In the genomic region with DNA sequence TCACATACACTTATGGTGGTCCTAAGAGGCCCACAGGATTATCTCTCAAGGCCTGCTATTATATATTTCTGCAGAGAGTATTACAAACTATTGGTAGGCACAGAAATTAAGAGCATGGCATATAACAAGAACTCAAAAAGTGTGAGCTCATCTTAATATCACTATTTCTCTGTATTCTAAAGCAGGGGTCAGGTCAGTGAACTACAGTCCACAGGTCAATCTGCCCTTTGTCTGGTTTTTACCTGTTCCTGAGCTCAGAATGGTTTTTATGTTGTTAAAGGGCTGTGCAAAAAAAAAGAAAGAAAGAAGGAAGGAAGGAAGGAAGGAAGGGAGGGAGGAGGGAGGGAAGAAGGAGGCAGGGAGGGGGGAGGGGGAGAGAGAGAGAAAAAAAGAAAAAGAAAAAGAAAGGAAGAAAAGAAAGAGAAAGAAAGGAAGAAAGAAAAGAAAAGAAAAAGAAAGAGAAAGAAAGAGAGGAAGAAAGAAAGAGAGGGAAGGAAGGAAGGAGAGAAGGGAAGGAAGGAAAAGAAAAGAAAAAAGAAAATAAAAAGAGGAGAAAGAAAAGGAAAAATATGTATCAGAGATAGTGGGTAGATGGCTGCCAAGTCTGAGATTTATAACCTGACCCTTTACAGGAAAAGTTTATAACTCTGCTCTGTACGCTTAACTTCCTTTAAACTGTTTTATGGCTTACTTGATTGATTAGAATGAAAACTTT, we compare ENCODE assay signal across 27 cellular contexts. TPM values are rescaled to one million over a fixed set of nuclear protein-coding genes. Genes with fewer than 3 reads are reported as not detected.
A peak's percentile ranks its signal among the peaks of the same experiment; 100 is the strongest.
DNase-seq lines count a peak whose midpoint lies in the region; ATAC-seq, FAIRE-seq and TF ChIP-seq lines count a peak whose summit lies in the region.
"Had no signal": no experiment of that assay in that cellular context is flagged by ENCODE, and none has a peak within 500 bp of the region (broad histone marks: within the 10 kb centered on the region; RNA-seq: fewer than 3 reads in every experiment).

No MANE protein-coding gene starts in this region.

- no peak for FAIRE-seq in pancreas (lab: Jason Lieb, UNC)
- FAIRE-seq: GM18507, HTR-8/SVneo had no signal

- intact Hi-C loops in activated CD8-positive, alpha-beta T cell treated with anti-CD3 and anti-CD28 coated beads for 36 hours (cut with micrococcal nuclease): no loop called here
- intact Hi-C loops in pancreas (cut with DNase I) (no loop called here), ascending aorta (cut with DNase I) (no loop called here)

- TF ChIP-seq CTCF in activated CD8-positive, alpha-beta T cell treated with anti-CD3 and anti-CD28 coated beads for 36 hours (IDR thresholded peaks at IDR 0.05): peak; percentile 23
- TF ChIP-seq CTCF in VCaP (conservative IDR thresholded peaks at IDR 0.05): no peak
- TF ChIP-seq CTCF in pancreas (IDR thresholded peaks at IDR 0.05): no peak
- no peak for TF ChIP-seq CTCF in ascending aorta (IDR thresholded peaks at IDR 0.05)

- H3K27me3 ChIP-seq in pancreas (no peaks in the 10 kb centered on the region), ascending aorta (no peaks in the 10 kb centered on the region)

- H3K9me3 ChIP-seq in pancreas (no peaks in the 10 kb centered on the region), ascending aorta (no peaks in the 10 kb centered on the region)

- H3K27me3 Mint-ChIP-seq in activated CD8-positive, alpha-beta T cell treated with anti-CD3 and anti-CD28 coated beads for 36 hours: no peaks in the 10 kb centered on the region
- peaks cover 2% of the 10 kb centered on the region for H3K27me3 Mint-ChIP-seq in activated CD8-positive, alpha-beta T cell treated with anti-CD3 and anti-CD28 coated beads, Interleukin-2, amount 10 ng/mL, durations not matched to agents 7 days and 5 days (ENCODE audit: low read depth)
- H3K27me3 Mint-ChIP-seq: IgD-negative memory B cell had no signal

- no peaks in the 10 kb centered on the region for H3K9me3 Mint-ChIP-seq in activated CD8-positive, alpha-beta T cell treated with anti-CD3 and anti-CD28 coated beads for 36 hours
- no peaks in the 10 kb centered on the region for H3K9me3 Mint-ChIP-seq in activated CD8-positive, alpha-beta T cell treated with anti-CD3 and anti-CD28 coated beads, Interleukin-2, amount 10 ng/mL, durations not matched to agents 7 days and 5 days (ENCODE audit: insufficient read depth)
- H3K9me3 Mint-ChIP-seq: IgD-negative memory B cell had no signal

- no peaks in the 10 kb centered on the region for H3K36me3 ChIP-seq in pancreas
- no peaks in the 10 kb centered on the region for H3K36me3 ChIP-seq in ascending aorta

- H3K4me1 ChIP-seq in pancreas (no peaks in the 10 kb centered on the region), ascending aorta (no peaks in the 10 kb centered on the region)

- H3K36me3 Mint-ChIP-seq in activated CD8-positive, alpha-beta T cell treated with anti-CD3 and anti-CD28 coated beads for 36 hours (ENCODE audit: low read depth): no peaks in the 10 kb centered on the region
- no peaks in the 10 kb centered on the region for H3K36me3 Mint-ChIP-seq in activated CD8-positive, alpha-beta T cell treated with anti-CD3 and anti-CD28 coated beads, Interleukin-2, amount 10 ng/mL, durations not matched to agents 7 days and 5 days (ENCODE audit: low read depth)
- H3K36me3 Mint-ChIP-seq: IgD-negative memory B cell had no signal

- POLR2A ChIA-PET in activated CD8-positive, alpha-beta T cell treated with anti-CD3 and anti-CD28 coated beads for 36 hours (lab: Charles Lee): no interaction called here
- POLR2A ChIA-PET in activated CD8-positive, alpha-beta T cell treated with anti-CD3 and anti-CD28 coated beads, Interleukin-2, amount 10 ng/mL, durations not matched to agents 7 days and 5 days (lab: Charles Lee): no interaction called here

- H3K4me3 ChIP-seq in pancreas: no peak overlapping the region
- H3K4me3 ChIP-seq in ascending aorta: no peak overlapping the region
- H3K4me3 ChIP-seq: GM23248 had no signal

- H3K27ac ChIP-seq in VCaP (peak overlapping the region; percentile 62), pancreas (no peak overlapping the region), ascending aorta (no peak overlapping the region)
- H3K27ac ChIP-seq: GM23248 had no signal

- H3K4me1 Mint-ChIP-seq in activated CD8-positive, alpha-beta T cell treated with anti-CD3 and anti-CD28 coated beads for 36 hours (ENCODE audit: low read depth): peaks cover 11% of the 10 kb centered on the region
- peaks cover 8% of the 10 kb centered on the region for H3K4me1 Mint-ChIP-seq in activated CD8-positive, alpha-beta T cell treated with anti-CD3 and anti-CD28 coated beads, Interleukin-2, amount 10 ng/mL, durations not matched to agents 7 days and 5 days (ENCODE audit: low read depth)

- no peak overlapping the region for H3K4me3 Mint-ChIP-seq in activated CD8-positive, alpha-beta T cell treated with anti-CD3 and anti-CD28 coated beads for 36 hours
- H3K4me3 Mint-ChIP-seq in activated CD8-positive, alpha-beta T cell treated with anti-CD3 and anti-CD28 coated beads, Interleukin-2, amount 10 ng/mL, durations not matched to agents 7 days and 5 days: no peak overlapping the region
- H3K4me3 Mint-ChIP-seq: H9, IgD-negative memory B cell had no signal

- no peak for DNase-seq in activated CD8-positive, alpha-beta T cell treated with anti-CD3 and anti-CD28 coated beads for 36 hours
- no peak for DNase-seq in activated CD8-positive, alpha-beta T cell treated with anti-CD3 and anti-CD28 coated beads, Interleukin-2, amount 10 ng/mL, durations not matched to agents 7 days and 5 days
- DNase-seq in left lobe of liver (ENCODE audit: low spot score): no peak
- DNase-seq in pancreas: no peak
- DNase-seq in superior temporal gyrus (ENCODE audit: extremely low spot score): no peak
- no peak for DNase-seq in ascending aorta (ENCODE audit: low spot score in 2 of 2)
- DNase-seq in activated CD8-positive, alpha-beta memory T cell treated with anti-CD3 and anti-CD28 coated beads, Interleukin-2, amount 50 U/mL, for 48 hours: no peak
- DNase-seq: 8988T, AML-193, GDM1, GM23248, H9, Karpas-422, NCI-H1694 treated with DMSO at 0.1 percent for 48 hours, NCI-H2081 treated with DMSO at 0.1 percent for 48 hours, NCI-H446, NCI-H526, Right ventricle myocardium superior had no signal

- no peak for ATAC-seq in activated CD8-positive, alpha-beta T cell treated with anti-CD3 and anti-CD28 coated beads for 36 hours
- ATAC-seq in activated CD8-positive, alpha-beta T cell treated with anti-CD3 and anti-CD28 coated beads, Interleukin-2, amount 10 ng/mL, durations not matched to agents 7 days and 5 days: no peak
- ATAC-seq in left lobe of liver (peak; percentile 74), pancreas (peak in 3 of 4 donors; percentile 51 to 55 (median 53))

- CTCF ChIA-PET in activated CD8-positive, alpha-beta T cell treated with anti-CD3 and anti-CD28 coated beads for 36 hours (lab: Charles Lee): no interaction called here
- CTCF ChIA-PET in activated CD8-positive, alpha-beta T cell treated with anti-CD3 and anti-CD28 coated beads, Interleukin-2, amount 10 ng/mL, durations not matched to agents 7 days and 5 days (lab: Charles Lee): no interaction called here

- 68 to 73% methylated on average over 1 of the region's 1 CpG for WGBS in pancreas, 2 donors

- no peak overlapping the region for H3K27ac Mint-ChIP-seq in activated CD8-positive, alpha-beta T cell treated with anti-CD3 and anti-CD28 coated beads for 36 hours
- H3K27ac Mint-ChIP-seq in activated CD8-positive, alpha-beta T cell treated with anti-CD3 and anti-CD28 coated beads, Interleukin-2, amount 10 ng/mL, durations not matched to agents 7 days and 5 days: no peak overlapping the region

RNA-seq across cellular contexts. Expression of gene SCYGR1, which starts 11.1 kb away (rescaled TPM):
- total RNA-seq in activated CD8-positive, alpha-beta T cell treated with anti-CD3 and anti-CD28 coated beads for 36 hours: not detected
- total RNA-seq in activated CD8-positive, alpha-beta T cell treated with anti-CD3 and anti-CD28 coated beads, Interleukin-2, amount 10 ng/mL, durations not matched to agents 7 days and 5 days: not detected
- total RNA-seq in left lobe of liver (not detected), pancreas (not detected), ascending aorta (not detected)
- polyA plus RNA-seq in pancreas: not detected
- total RNA-seq: GM23248, H9, MCF 10A, OCI-LY7, Right ventricle myocardium superior, RPMI7951, SK-MEL-5 had no signal
- polyA plus RNA-seq: AG04450, GM23248, IgD-negative memory B cell had no signal

RNA-seq across cellular contexts. Expression of gene TM4SF20, which starts 19.7 kb away (rescaled TPM):
- total RNA-seq in activated CD8-positive, alpha-beta T cell treated with anti-CD3 and anti-CD28 coated beads for 36 hours: not detected
- not detected for total RNA-seq in activated CD8-positive, alpha-beta T cell treated with anti-CD3 and anti-CD28 coated beads, Interleukin-2, amount 10 ng/mL, durations not matched to agents 7 days and 5 days
- total RNA-seq in left lobe of liver: not detected
- total RNA-seq in pancreas: not detected
- not detected for polyA plus RNA-seq in pancreas
- not detected for total RNA-seq in ascending aorta
- total RNA-seq: H9, MCF 10A, OCI-LY7, Right ventricle myocardium superior, RPMI7951, SK-MEL-5 had no signal
- polyA plus RNA-seq: IgD-negative memory B cell had no signal

Comparison
In these comparisons a context has a peak if more than half of its experiments do, and no peak if none do; other contexts are left out.
1. ATAC-seq: peak in left lobe of liver (single experiment) and pancreas (3 of 4); none in activated CD8-positive, alpha-beta T cell treated with anti-CD3 and anti-CD28 coated beads for 36 hours (single experiment) and activated CD8-positive, alpha-beta T cell treated with anti-CD3 and anti-CD28 coated beads, Interleukin-2, amount 10 ng/mL, durations not matched to agents 7 days and 5 days (single experiment).